8 cellular contexts compared by ENCODE assay signal in genomic region chr2:183079335-183079775, GRCh38. TPM values are rescaled to one million over a fixed set of nuclear protein-coding genes. Genes with fewer than 3 reads are reported as not detected.
DNase-seq lines count a peak whose midpoint lies in the region; ATAC-seq lines count a peak whose summit lies in the region.

No MANE protein-coding gene starts in this region.

- H3K4me3 Mint-ChIP-seq in activated T-helper 2 cell treated with anti-CD3 and anti-CD28 coated beads, Interferon-gamma antibody, Interleukin-2, Interleukin-4, amounts not matched to agents 10 μg/mL and 5 μg/mL and 100 μg/mL, durations not matched to agents 14 hours and 24 hours and 36 hours (ENCODE audit: low read depth): peak overlapping the region; percentile 83
- H3K4me3 Mint-ChIP-seq in stimulated activated memory B cell treated with anti-CD40 and anti-IgM and Interleukin-4, amounts not matched to agents 10 μg/mL and 1 μg/mL and 100 μg/mL, for 72 hours: peak overlapping the region; percentile 94

- no peak overlapping the region for H3K27ac ChIP-seq in iPS-18a (ENCODE audit: low read length)

- peaks cover 7% of the 10 kb centered on the region for H3K4me1 Mint-ChIP-seq in activated T-helper 2 cell treated with anti-CD3 and anti-CD28 coated beads, Interferon-gamma antibody, Interleukin-2, Interleukin-4, amounts not matched to agents 10 μg/mL and 5 μg/mL and 100 μg/mL, durations not matched to agents 14 hours and 24 hours and 36 hours (ENCODE audit: low read depth)
- peaks cover 6% of the 10 kb centered on the region for H3K4me1 Mint-ChIP-seq in stimulated activated memory B cell treated with anti-CD40 and anti-IgM and Interleukin-4, amounts not matched to agents 10 μg/mL and 1 μg/mL and 100 μg/mL, for 72 hours

- H3K4me3 ChIP-seq in iPS-18a (ENCODE audit: low read length): peak overlapping the region; percentile 81

- H3K9me3 ChIP-seq in iPS-18a (ENCODE audit: control insufficient read depth, low read depth, low read length): no peaks in the 10 kb centered on the region

- no peaks in the 10 kb centered on the region for H3K9me3 Mint-ChIP-seq in activated T-helper 2 cell treated with anti-CD3 and anti-CD28 coated beads, Interferon-gamma antibody, Interleukin-2, Interleukin-4, amounts not matched to agents 10 μg/mL and 5 μg/mL and 100 μg/mL, durations not matched to agents 14 hours and 24 hours and 36 hours
- no peaks in the 10 kb centered on the region for H3K9me3 Mint-ChIP-seq in stimulated activated memory B cell treated with anti-CD40 and anti-IgM and Interleukin-4, amounts not matched to agents 10 μg/mL and 1 μg/mL and 100 μg/mL, for 72 hours

- H3K9ac ChIP-seq in iPS-18a (ENCODE audit: low read length): no peak overlapping the region

- H3K27me3 ChIP-seq in iPS-18a (ENCODE audit: control insufficient read depth, insufficient read depth, low read length): no peaks in the 10 kb centered on the region

- H3K4me1 ChIP-seq in iPS-18a (ENCODE audit: control insufficient read depth, low read depth, low read length): peaks cover 14% of the 10 kb centered on the region

- H3K36me3 ChIP-seq in iPS-18a (ENCODE audit: control insufficient read depth, low read depth, low read length): no peaks in the 10 kb centered on the region

- intact Hi-C loops in activated T-helper 2 cell treated with anti-CD3 and anti-CD28 coated beads, Interferon-gamma antibody, Interleukin-2, Interleukin-4, amounts not matched to agents 10 μg/mL and 5 μg/mL and 100 μg/mL, durations not matched to agents 14 hours and 24 hours and 36 hours (cut with micrococcal nuclease): loop anchor here (5.0 kb wide), 1 partner anchor 362 kb away; the partner anchor contains the start of gene DNAJC10

- no peak overlapping the region for H3K27ac Mint-ChIP-seq in activated T-helper 2 cell treated with anti-CD3 and anti-CD28 coated beads, Interferon-gamma antibody, Interleukin-2, Interleukin-4, amounts not matched to agents 10 μg/mL and 5 μg/mL and 100 μg/mL, durations not matched to agents 14 hours and 24 hours and 36 hours
- H3K27ac Mint-ChIP-seq in stimulated activated memory B cell treated with anti-CD40 and anti-IgM and Interleukin-4, amounts not matched to agents 10 μg/mL and 1 μg/mL and 100 μg/mL, for 72 hours: peak overlapping the region; percentile 82

- H3K36me3 Mint-ChIP-seq in activated T-helper 2 cell treated with anti-CD3 and anti-CD28 coated beads, Interferon-gamma antibody, Interleukin-2, Interleukin-4, amounts not matched to agents 10 μg/mL and 5 μg/mL and 100 μg/mL, durations not matched to agents 14 hours and 24 hours and 36 hours (ENCODE audit: low read depth): no peaks in the 10 kb centered on the region
- H3K36me3 Mint-ChIP-seq in stimulated activated memory B cell treated with anti-CD40 and anti-IgM and Interleukin-4, amounts not matched to agents 10 μg/mL and 1 μg/mL and 100 μg/mL, for 72 hours: no peaks in the 10 kb centered on the region

- ATAC-seq in GM18861 (IDR thresholded peaks at IDR 0.05; ENCODE audit: unreplicated experiment) (peak; percentile 22), HG03103 (IDR thresholded peaks at IDR 0.05; ENCODE audit: low read depth, unreplicated experiment) (peak; percentile 12), HG02623 (IDR thresholded peaks at IDR 0.05; ENCODE audit: unreplicated experiment) (no peak)
- ATAC-seq in stimulated activated memory B cell treated with anti-CD40 and anti-IgM and Interleukin-4, amounts not matched to agents 10 μg/mL and 1 μg/mL and 100 μg/mL, for 72 hours: peak; percentile 5

- peaks cover 7% of the 10 kb centered on the region for H3K27me3 Mint-ChIP-seq in activated T-helper 2 cell treated with anti-CD3 and anti-CD28 coated beads, Interferon-gamma antibody, Interleukin-2, Interleukin-4, amounts not matched to agents 10 μg/mL and 5 μg/mL and 100 μg/mL, durations not matched to agents 14 hours and 24 hours and 36 hours (ENCODE audit: low read depth)
- H3K27me3 Mint-ChIP-seq in stimulated activated memory B cell treated with anti-CD40 and anti-IgM and Interleukin-4, amounts not matched to agents 10 μg/mL and 1 μg/mL and 100 μg/mL, for 72 hours: no peaks in the 10 kb centered on the region

- no peak for DNase-seq in activated T-helper 2 cell treated with anti-CD3 and anti-CD28 coated beads, Interferon-gamma antibody, Interleukin-2, Interleukin-4, amounts not matched to agents 10 μg/mL and 5 μg/mL and 100 μg/mL, durations not matched to agents 14 hours and 24 hours and 36 hours (ENCODE audit: low spot score)
- DNase-seq in NCI-H1436 (lab: John Stamatoyannopoulos, UW): no peak
- no peak for DNase-seq in epidermal melanocyte (ENCODE audit: insufficient read length, low spot score)

RNA-seq across cellular contexts. Expression of gene DUSP19, which starts 0.8 kb away (rescaled TPM):
- 1.6 and 1.9 TPM in 2 replicates for total RNA-seq in activated T-helper 2 cell treated with anti-CD3 and anti-CD28 coated beads, Interferon-gamma antibody, Interleukin-2, Interleukin-4, amounts not matched to agents 10 μg/mL and 5 μg/mL and 100 μg/mL, durations not matched to agents 14 hours and 24 hours and 36 hours

RNA-seq across cellular contexts. Expression of gene NCKAP1, which starts 41.1 kb away (rescaled TPM):
- 13.2 and 20.0 TPM in 2 replicates for total RNA-seq in activated T-helper 2 cell treated with anti-CD3 and anti-CD28 coated beads, Interferon-gamma antibody, Interleukin-2, Interleukin-4, amounts not matched to agents 10 μg/mL and 5 μg/mL and 100 μg/mL, durations not matched to agents 14 hours and 24 hours and 36 hours

RNA-seq across cellular contexts. Expression of gene NUP35, which starts 44.9 kb away (rescaled TPM):
- 30.9 and 39.3 TPM in 2 replicates for total RNA-seq in activated T-helper 2 cell treated with anti-CD3 and anti-CD28 coated beads, Interferon-gamma antibody, Interleukin-2, Interleukin-4, amounts not matched to agents 10 μg/mL and 5 μg/mL and 100 μg/mL, durations not matched to agents 14 hours and 24 hours and 36 hours
